8 cellular contexts compared by ENCODE assay signal in the genomic region with DNA sequence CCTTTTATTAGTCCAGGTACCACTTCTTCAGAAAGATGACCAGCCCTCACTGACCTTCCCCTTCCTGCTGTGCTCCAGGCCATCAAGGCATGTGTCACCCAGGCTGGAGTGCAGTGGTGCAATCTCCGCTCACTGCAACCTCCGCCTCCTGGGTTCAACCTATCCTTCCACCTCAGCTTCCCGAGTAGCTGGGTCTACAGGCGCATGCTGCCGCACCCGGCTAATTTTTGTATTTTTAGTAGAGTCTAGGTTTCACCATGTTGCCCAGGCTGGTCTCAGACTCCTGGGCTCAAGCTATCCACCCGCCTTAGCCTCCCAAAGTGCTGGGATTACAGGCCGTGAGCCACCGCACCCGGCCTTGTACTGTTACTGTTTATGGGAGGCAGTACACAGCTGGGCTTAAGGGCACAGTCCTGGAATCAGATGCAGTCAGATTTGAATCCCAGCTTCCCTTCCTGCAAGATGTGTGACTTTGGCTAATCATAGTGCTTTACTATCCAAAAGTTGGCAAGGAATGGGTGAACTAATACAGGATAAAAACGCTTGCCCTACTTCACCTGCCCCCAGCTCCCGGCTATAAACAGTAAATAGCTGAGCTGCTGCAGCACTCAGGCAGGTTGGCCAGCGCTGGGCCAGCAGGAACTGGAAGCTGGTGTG. TPM values are rescaled to one million over a fixed set of nuclear protein-coding genes. Genes with fewer than 3 reads are reported as not detected.
DNase-seq lines count a peak whose midpoint lies in the region; ATAC-seq and FAIRE-seq lines count a peak whose summit lies in the region.

No MANE protein-coding gene starts in this region.

- peak overlapping the region; percentile 80 for H3K4me3 Mint-ChIP-seq in activated T-helper 1 cell treated with anti-CD3 and anti-CD28 coated beads, Interleukin-12 subunit alpha, Interleukin-12 subunit beta, Interleukin-2, Interleukin-4 antibody, amounts not matched to agents 30 ng/mL and 10 ng/mL and 1 ng/mL, durations not matched to agents 14 hours and 24 hours and 36 hours
- peak overlapping the region; percentile 73 to 80 for H3K4me3 Mint-ChIP-seq in stimulated activated naive B cell treated with anti-CD40 and anti-IgM and Interleukin-4, amounts not matched to agents 10 μg/mL and 1 μg/mL and 100 μg/mL, for 72 hours

- peak overlapping the region; percentile 72; the same call in 1 of the 2 replicates for H3K9ac ChIP-seq in iPS-20b (ENCODE audit: low read depth, low read length)

- no peaks in the 10 kb centered on the region for H3K9me3 ChIP-seq in iPS-20b (ENCODE audit: insufficient read depth, low read depth, low read length)

- H3K27ac Mint-ChIP-seq in activated T-helper 1 cell treated with anti-CD3 and anti-CD28 coated beads, Interleukin-12 subunit alpha, Interleukin-12 subunit beta, Interleukin-2, Interleukin-4 antibody, amounts not matched to agents 30 ng/mL and 10 ng/mL and 1 ng/mL, durations not matched to agents 14 hours and 24 hours and 36 hours: peak overlapping the region; percentile 82
- H3K27ac Mint-ChIP-seq in stimulated activated naive B cell treated with anti-CD40 and anti-IgM and Interleukin-4, amounts not matched to agents 10 μg/mL and 1 μg/mL and 100 μg/mL, for 72 hours: peak overlapping the region; percentile 92

- no peak for FAIRE-seq in RCC 7860 (lab: Jason Lieb, UNC)

- H3K27me3 Mint-ChIP-seq in activated T-helper 1 cell treated with anti-CD3 and anti-CD28 coated beads, Interleukin-12 subunit alpha, Interleukin-12 subunit beta, Interleukin-2, Interleukin-4 antibody, amounts not matched to agents 30 ng/mL and 10 ng/mL and 1 ng/mL, durations not matched to agents 14 hours and 24 hours and 36 hours (ENCODE audit: insufficient read depth): no peaks in the 10 kb centered on the region
- no peaks in the 10 kb centered on the region for H3K27me3 Mint-ChIP-seq in stimulated activated naive B cell treated with anti-CD40 and anti-IgM and Interleukin-4, amounts not matched to agents 10 μg/mL and 1 μg/mL and 100 μg/mL, for 72 hours

- peak overlapping the region; percentile 65 for H3K4me3 ChIP-seq in iPS-20b (ENCODE audit: low read length)

- H3K27me3 ChIP-seq in iPS-20b (ENCODE audit: insufficient read depth, low read length): no peaks in the 10 kb centered on the region

- intact Hi-C loops in activated T-helper 1 cell treated with anti-CD3 and anti-CD28 coated beads, Interleukin-12 subunit alpha, Interleukin-12 subunit beta, Interleukin-2, Interleukin-4 antibody, amounts not matched to agents 30 ng/mL and 10 ng/mL and 1 ng/mL, durations not matched to agents 14 hours and 24 hours and 36 hours (cut with micrococcal nuclease): loop anchor here (1.0 to 5.0 kb wide), 8 partner anchors 10 to 1810 kb away; partner anchors contain the start of genes ANKHD1, APBB3, IK and NDUFA2

- no peak overlapping the region for H3K27ac ChIP-seq in iPS-20b (ENCODE audit: low read length)

- ATAC-seq in HG02571 (IDR thresholded peaks at IDR 0.05; ENCODE audit: unreplicated experiment) (peak; percentile 6), GM19463 (IDR thresholded peaks at IDR 0.05; ENCODE audit: unreplicated experiment) (no peak)
- ATAC-seq in stimulated activated naive B cell treated with anti-CD40 and anti-IgM and Interleukin-4, amounts not matched to agents 10 μg/mL and 1 μg/mL and 100 μg/mL, for 72 hours (replicated peaks): peak in 1 of 2 donors; percentile 1

- peaks cover 16% of the 10 kb centered on the region for H3K4me1 ChIP-seq in iPS-20b (ENCODE audit: insufficient read depth, low read length)

- no peak for DNase-seq in activated T-helper 1 cell treated with anti-CD3 and anti-CD28 coated beads, Interleukin-12 subunit alpha, Interleukin-12 subunit beta, Interleukin-2, Interleukin-4 antibody, amounts not matched to agents 30 ng/mL and 10 ng/mL and 1 ng/mL, durations not matched to agents 14 hours and 24 hours and 36 hours (ENCODE audit: low spot score)
- no peak for DNase-seq in stimulated activated naive B cell treated with anti-CD40 and anti-IgM and Interleukin-4, amounts not matched to agents 10 μg/mL and 1 μg/mL and 100 μg/mL, for 72 hours
- no peak for DNase-seq in stimulated activated naive CD4-positive, alpha-beta T cell (lab: John Stamatoyannopoulos, UW)
- no peak for DNase-seq in RCC 7860 (ENCODE audit: low spot score)
- DNase-seq in 8988T: no peak

- no peaks in the 10 kb centered on the region for H3K9me3 Mint-ChIP-seq in activated T-helper 1 cell treated with anti-CD3 and anti-CD28 coated beads, Interleukin-12 subunit alpha, Interleukin-12 subunit beta, Interleukin-2, Interleukin-4 antibody, amounts not matched to agents 30 ng/mL and 10 ng/mL and 1 ng/mL, durations not matched to agents 14 hours and 24 hours and 36 hours
- H3K9me3 Mint-ChIP-seq in stimulated activated naive B cell treated with anti-CD40 and anti-IgM and Interleukin-4, amounts not matched to agents 10 μg/mL and 1 μg/mL and 100 μg/mL, for 72 hours: no peaks in the 10 kb centered on the region

- peaks cover 34% of the 10 kb centered on the region for H3K36me3 Mint-ChIP-seq in activated T-helper 1 cell treated with anti-CD3 and anti-CD28 coated beads, Interleukin-12 subunit alpha, Interleukin-12 subunit beta, Interleukin-2, Interleukin-4 antibody, amounts not matched to agents 30 ng/mL and 10 ng/mL and 1 ng/mL, durations not matched to agents 14 hours and 24 hours and 36 hours (ENCODE audit: low read depth)
- peaks cover 36 to 55% of the 10 kb centered on the region in 2 donors for H3K36me3 Mint-ChIP-seq in stimulated activated naive B cell treated with anti-CD40 and anti-IgM and Interleukin-4, amounts not matched to agents 10 μg/mL and 1 μg/mL and 100 μg/mL, for 72 hours

- peaks cover 56% of the 10 kb centered on the region for H3K36me3 ChIP-seq in iPS-20b (ENCODE audit: insufficient read depth, low read depth, low read length)

- peaks cover 47% of the 10 kb centered on the region for H3K4me1 Mint-ChIP-seq in activated T-helper 1 cell treated with anti-CD3 and anti-CD28 coated beads, Interleukin-12 subunit alpha, Interleukin-12 subunit beta, Interleukin-2, Interleukin-4 antibody, amounts not matched to agents 30 ng/mL and 10 ng/mL and 1 ng/mL, durations not matched to agents 14 hours and 24 hours and 36 hours (ENCODE audit: low read depth)
- peaks cover 30 to 50% of the 10 kb centered on the region in 2 donors for H3K4me1 Mint-ChIP-seq in stimulated activated naive B cell treated with anti-CD40 and anti-IgM and Interleukin-4, amounts not matched to agents 10 μg/mL and 1 μg/mL and 100 μg/mL, for 72 hours

RNA-seq across cellular contexts. Expression of gene EIF4EBP3, which starts 0.5 kb away (rescaled TPM):
- total RNA-seq in activated T-helper 1 cell treated with anti-CD3 and anti-CD28 coated beads, Interleukin-12 subunit alpha, Interleukin-12 subunit beta, Interleukin-2, Interleukin-4 antibody, amounts not matched to agents 30 ng/mL and 10 ng/mL and 1 ng/mL, durations not matched to agents 14 hours and 24 hours and 36 hours: 12.7 and 16.1 TPM in 2 replicates

RNA-seq across cellular contexts. Expression of gene SRA1, which starts 10.3 kb away (rescaled TPM):
- 55.6 and 59.2 TPM in 2 replicates for total RNA-seq in activated T-helper 1 cell treated with anti-CD3 and anti-CD28 coated beads, Interleukin-12 subunit alpha, Interleukin-12 subunit beta, Interleukin-2, Interleukin-4 antibody, amounts not matched to agents 30 ng/mL and 10 ng/mL and 1 ng/mL, durations not matched to agents 14 hours and 24 hours and 36 hours

RNA-seq across cellular contexts. Expression of gene APBB3, which starts 17.4 kb away (rescaled TPM):
- 17.2 and 21.2 TPM in 2 replicates for total RNA-seq in activated T-helper 1 cell treated with anti-CD3 and anti-CD28 coated beads, Interleukin-12 subunit alpha, Interleukin-12 subunit beta, Interleukin-2, Interleukin-4 antibody, amounts not matched to agents 30 ng/mL and 10 ng/mL and 1 ng/mL, durations not matched to agents 14 hours and 24 hours and 36 hours

RNA-seq across cellular contexts. Expression of gene SLC35A4, which starts 17.6 kb away (rescaled TPM):
- total RNA-seq in activated T-helper 1 cell treated with anti-CD3 and anti-CD28 coated beads, Interleukin-12 subunit alpha, Interleukin-12 subunit beta, Interleukin-2, Interleukin-4 antibody, amounts not matched to agents 30 ng/mL and 10 ng/mL and 1 ng/mL, durations not matched to agents 14 hours and 24 hours and 36 hours: 94.3 and 107 TPM in 2 replicates
